1 cellular context compared by ENCODE assay signal in the genomic region with DNA sequence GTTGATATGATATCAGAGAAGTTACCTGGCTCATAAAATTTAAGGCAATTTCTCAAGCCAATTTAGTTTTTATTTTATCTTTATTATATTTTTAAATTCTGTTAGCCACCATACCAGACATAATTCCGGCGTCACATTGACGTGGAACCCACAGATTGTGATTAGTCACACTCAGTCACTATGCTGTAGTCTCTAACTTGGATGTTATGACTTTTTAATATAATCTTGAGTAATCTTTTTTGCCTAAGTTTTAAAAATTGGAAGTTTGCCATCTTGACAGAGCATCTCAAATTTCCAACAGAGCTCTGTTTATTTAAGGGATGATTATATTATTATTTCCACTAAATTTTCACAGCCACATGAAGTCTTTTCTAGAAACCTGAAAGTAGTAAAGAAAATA.
TF ChIP-seq lines count a peak whose summit lies in the region.

No MANE protein-coding gene starts in this region.

TF ChIP-seq in HepG2, 621 proteins besides CTCF, POLR2A, EP300 and RAD21:
- TF ChIP-seq CEBPB (IDR thresholded peaks at IDR 0.05; ENCODE audit: borderline replicate concordance, low read depth, low read length) (no peak), CCAR2 (optimal IDR thresholded peaks at IDR 0.05; ENCODE audit: low read depth, low read length) (no peak), ZNF34 (CRISPR knock-in tag; IDR thresholded peaks at IDR 0.05; ENCODE audit: borderline replicate concordance) (no peak), TP53 (CRISPR knock-in tag; conservative IDR thresholded peaks at IDR 0.05) (no peak), ZMYM2 (CRISPR knock-in tag; IDR thresholded peaks at IDR 0.05) (no peak)
